16 cellular contexts compared by ENCODE assay signal in genomic region chr11:78131956-78132355, GRCh38. TPM values are rescaled to one million over a fixed set of nuclear protein-coding genes. Genes with fewer than 3 reads are reported as not detected.
DNase-seq lines count a peak whose midpoint lies in the region; ATAC-seq and TF ChIP-seq lines count a peak whose summit lies in the region.
"Had no signal": no experiment of that assay in that cellular context is flagged by ENCODE, and none has a peak within 500 bp of the region (broad histone marks: within the 10 kb centered on the region; RNA-seq: fewer than 3 reads in every experiment).

No MANE protein-coding gene starts in this region.

- no peaks in the 10 kb centered on the region for H3K27me3 Mint-ChIP-seq in activated T-cell treated with anti-CD3 and anti-CD28 coated beads, Interleukin-2, amount 50 U/mL, for 24 hours
- no peaks in the 10 kb centered on the region for H3K27me3 Mint-ChIP-seq in activated T-helper 17 cell treated with anti-CD3 and anti-CD28 coated beads, Interleukin-2, amount 50 U/mL, for 72 hours
- H3K27me3 Mint-ChIP-seq in neural progenitor cell (ENCODE audit: insufficient read depth, low read depth), result peaks cover 4% of the 10 kb centered on the region
- H3K27me3 Mint-ChIP-seq: dendritic cell treated with granulocyte-macrophage colony-stimulating factor and Interleukin-4, amounts not matched to agents 40 ng/mL and 50 ng/mL, for 4 days; naive thymus-derived CD4-positive, alpha-beta T cell; T-cell had no signal

- no peak for DNase-seq in activated T-cell treated with anti-CD3 and anti-CD28 coated beads, Interleukin-2, amount 50 U/mL, for 24 hours
- DNase-seq in activated T-cell treated with anti-CD3 and anti-CD28 coated beads for 4 hours (no peak), neural progenitor cell (ENCODE audit: low spot score) (no peak), SW 1271 (lab: John Stamatoyannopoulos, UW) (no peak), lower leg skin (ENCODE audit: low spot score in 2 of 2) (no peak)
- DNase-seq: 8988T; DMS79; erythroblast; naive thymus-derived CD4-positive, alpha-beta T cell; NCI-H2227 treated with DMSO at 0.1 percent for 48 hours; NK-92 treated with Interleukin-12 subunit alpha and Interleukin-12 subunit beta, amount 100 ng/mL, for 24 hours; spleen; T-cell had no signal

- H3K9me3 ChIP-seq in neural progenitor cell (ENCODE audit: low read depth), result no peaks in the 10 kb centered on the region
- H3K9me3 ChIP-seq: spleen, tibial nerve had no signal

- no peak overlapping the region for H3K27ac ChIP-seq in neural progenitor cell
- H3K27ac ChIP-seq: spleen, tibial nerve had no signal

- H3K79me2 ChIP-seq in neural progenitor cell (ENCODE audit: low read depth), result peaks cover 65% of the 10 kb centered on the region

- peak overlapping the region; percentile 41 for H3K27ac Mint-ChIP-seq in activated T-cell treated with anti-CD3 and anti-CD28 coated beads, Interleukin-2, amount 50 U/mL, for 24 hours
- peak overlapping the region; percentile 5 for H3K27ac Mint-ChIP-seq in activated T-helper 17 cell treated with anti-CD3 and anti-CD28 coated beads, Interleukin-2, amount 50 U/mL, for 72 hours
- H3K27ac Mint-ChIP-seq in neural progenitor cell, result peak overlapping the region; percentile 6
- H3K27ac Mint-ChIP-seq: dendritic cell treated with granulocyte-macrophage colony-stimulating factor and Interleukin-4, amounts not matched to agents 40 ng/mL and 50 ng/mL, for 4 days; T-cell had no signal

- no peak overlapping the region for H2AFZ ChIP-seq in neural progenitor cell (replicated peaks)

- H3K4me3 Mint-ChIP-seq in activated T-cell treated with anti-CD3 and anti-CD28 coated beads, Interleukin-2, amount 50 U/mL, for 24 hours, result no peak overlapping the region
- H3K4me3 Mint-ChIP-seq in activated T-helper 17 cell treated with anti-CD3 and anti-CD28 coated beads, Interleukin-2, amount 50 U/mL, for 72 hours, result no peak overlapping the region
- H3K4me3 Mint-ChIP-seq in neural progenitor cell, result no peak overlapping the region
- H3K4me3 Mint-ChIP-seq: dendritic cell treated with granulocyte-macrophage colony-stimulating factor and Interleukin-4, amounts not matched to agents 40 ng/mL and 50 ng/mL, for 4 days; naive thymus-derived CD4-positive, alpha-beta T cell; T-cell had no signal

- ATAC-seq in activated T-helper 17 cell treated with anti-CD3 and anti-CD28 coated beads, Interleukin-2, amount 50 U/mL, for 72 hours (replicated peaks), result no peak
- ATAC-seq: naive thymus-derived CD4-positive, alpha-beta T cell; T-cell had no signal

- no peak overlapping the region for H3K9ac ChIP-seq in neural progenitor cell

- H3K36me3 ChIP-seq in neural progenitor cell, result no peaks in the 10 kb centered on the region

- H3K27me3 ChIP-seq in neural progenitor cell, result no peaks in the 10 kb centered on the region
- H3K27me3 ChIP-seq: spleen, tibial nerve had no signal

- H3F3A ChIP-seq in neural progenitor cell (ENCODE audit: low read depth), result peaks cover 4% of the 10 kb centered on the region

- H4K20me1 ChIP-seq in neural progenitor cell (ENCODE audit: low read depth), result no peaks in the 10 kb centered on the region

- intact Hi-C loops in lower leg skin (cut with DNase I; ENCODE audit: low total_unique reads), result no loop called here

- TF ChIP-seq CTCF in neural progenitor cell (IDR thresholded peaks at IDR 0.05) (no peak), lower leg skin (IDR thresholded peaks at IDR 0.05) (no peak)

- H3K36me3 Mint-ChIP-seq in activated T-cell treated with anti-CD3 and anti-CD28 coated beads, Interleukin-2, amount 50 U/mL, for 24 hours (ENCODE audit: low read depth), result peaks cover 67% of the 10 kb centered on the region
- peaks cover 40% of the 10 kb centered on the region for H3K36me3 Mint-ChIP-seq in activated T-helper 17 cell treated with anti-CD3 and anti-CD28 coated beads, Interleukin-2, amount 50 U/mL, for 72 hours (ENCODE audit: low read depth)
- H3K36me3 Mint-ChIP-seq in neural progenitor cell, result peaks cover 20% of the 10 kb centered on the region

- H3K4me1 ChIP-seq in neural progenitor cell, result no peaks in the 10 kb centered on the region
- H3K4me1 ChIP-seq: spleen, tibial nerve had no signal

- no peaks in the 10 kb centered on the region for H3K9me3 Mint-ChIP-seq in activated T-cell treated with anti-CD3 and anti-CD28 coated beads, Interleukin-2, amount 50 U/mL, for 24 hours
- H3K9me3 Mint-ChIP-seq in activated T-helper 17 cell treated with anti-CD3 and anti-CD28 coated beads, Interleukin-2, amount 50 U/mL, for 72 hours, result no peaks in the 10 kb centered on the region
- H3K9me3 Mint-ChIP-seq in neural progenitor cell, result peaks cover 3% of the 10 kb centered on the region
- H3K9me3 Mint-ChIP-seq: dendritic cell treated with granulocyte-macrophage colony-stimulating factor and Interleukin-4, amounts not matched to agents 40 ng/mL and 50 ng/mL, for 4 days; T-cell had no signal

- TF ChIP-seq POLR2A in lower leg skin (IDR thresholded peaks at IDR 0.05), result no peak

- peaks cover 22% of the 10 kb centered on the region for H3K4me1 Mint-ChIP-seq in activated T-cell treated with anti-CD3 and anti-CD28 coated beads, Interleukin-2, amount 50 U/mL, for 24 hours (ENCODE audit: low read depth)
- no peaks in the 10 kb centered on the region for H3K4me1 Mint-ChIP-seq in activated T-helper 17 cell treated with anti-CD3 and anti-CD28 coated beads, Interleukin-2, amount 50 U/mL, for 72 hours
- H3K4me1 Mint-ChIP-seq in neural progenitor cell, result no peaks in the 10 kb centered on the region

- WGBS in lower leg skin, 2 donors, result 61 to 77% methylated on average over 3 of the region's 3 CpGs

- H3K4me3 ChIP-seq in neural progenitor cell, result no peak overlapping the region
- no peak overlapping the region for H3K4me3 ChIP-seq in lower leg skin (ENCODE audit: low read depth, poor library complexity, severe bottlenecking)
- H3K4me3 ChIP-seq: spleen, tibial nerve had no signal

- no peak overlapping the region for H3K4me2 ChIP-seq in neural progenitor cell

RNA-seq across cellular contexts. Expression of gene ALG8, which starts 7.5 kb away (rescaled TPM):
- total RNA-seq in activated T-helper 17 cell treated with anti-CD3 and anti-CD28 coated beads, Interleukin-2, amount 50 U/mL, for 72 hours, result 10 to 100 TPM; 38.3 to 70.2 TPM
- total RNA-seq in neural progenitor cell (ENCODE audit: low replicate concordance), result 73.2 and 117 TPM in 2 replicates
- 10 to 100 TPM; 13.8 to 18.3 (median 17.0) TPM for total RNA-seq in lower leg skin

RNA-seq across cellular contexts. Expression of gene NDUFC2, which starts 52.3 kb away (rescaled TPM):
- total RNA-seq in activated T-helper 17 cell treated with anti-CD3 and anti-CD28 coated beads, Interleukin-2, amount 50 U/mL, for 72 hours, result 100 to 1,000 TPM in 1 of 2 donors, 10 to 100 TPM in 1; 80.5 to 149 TPM
- total RNA-seq in neural progenitor cell (ENCODE audit: low replicate concordance) (36.7 and 89.5 TPM in 2 replicates), lower leg skin (100 to 1,000 TPM in 1 of 4 donors, 10 to 100 TPM in 3; 61.5 to 106 (median 87.4) TPM)

RNA-seq across cellular contexts. Expression of gene KCTD21, which starts 56.5 kb away (rescaled TPM):
- 1 to 10 TPM; 6.1 to 7.5 TPM for total RNA-seq in activated T-helper 17 cell treated with anti-CD3 and anti-CD28 coated beads, Interleukin-2, amount 50 U/mL, for 72 hours
- total RNA-seq in neural progenitor cell (ENCODE audit: low replicate concordance) (0.90 and 2.3 TPM in 2 replicates), lower leg skin (10 to 100 TPM in 1 of 4 donors, 1 to 10 TPM in 3; 3.8 to 17.0 (median 7.1) TPM)

RNA-seq across cellular contexts. Expression of gene USP35, which starts 56.8 kb away (rescaled TPM):
- total RNA-seq in activated T-helper 17 cell treated with anti-CD3 and anti-CD28 coated beads, Interleukin-2, amount 50 U/mL, for 72 hours, result 1 to 10 TPM; 9.6 to 10.0 TPM
- 4.2 and 12.5 TPM in 2 replicates for total RNA-seq in neural progenitor cell (ENCODE audit: low replicate concordance)
- total RNA-seq in lower leg skin, result 1 to 10 TPM; 3.0 to 4.0 (median 3.5) TPM
